ENCODE assay signal across 12 cellular contexts in genomic region chr1:26772687-26773086, GRCh38. TPM values are rescaled to one million over a fixed set of nuclear protein-coding genes. Genes with fewer than 3 reads are reported as not detected.
DNase-seq lines count a peak whose midpoint lies in the region; ATAC-seq and TF ChIP-seq lines count a peak whose summit lies in the region.
"Had no signal": no experiment of that assay in that cellular context is flagged by ENCODE, and none has a peak within 500 bp of the region (broad histone marks: within the 10 kb centered on the region; RNA-seq: fewer than 3 reads in every experiment).

No MANE protein-coding gene starts in this region.

- DNase-seq in GM04504 (ENCODE audit: low read depth) (peak; percentile 98), T-helper 17 cell (no peak), fibroblast of gingiva (ENCODE audit: low read depth) (peak; percentile 84), renal cortical epithelial cell (ENCODE audit: low read depth) (peak; percentile 67), gastrocnemius medialis (no peak), DMS53 treated with DMSO at 0.1 percent for 48 hours (lab: John Stamatoyannopoulos, UW; ENCODE audit: unreplicated experiment) (no peak)
- no peak for DNase-seq in activated effector memory CD4-positive, alpha-beta T cell treated with Interleukin-2 at 50 U/mL for 16 hours
- DNase-seq: head of caudate nucleus, NCI-H2081, occipital lobe, T-cell had no signal

- peak overlapping the region; percentile 70 for H3K27ac Mint-ChIP-seq in T-helper 17 cell

- in situ Hi-C loops in gastrocnemius medialis (cut with MboI; ENCODE audit: low sequenced_read_pairs in 4 of 4) = no loop called here

- no peak for TF ChIP-seq POLR2A in gastrocnemius medialis (IDR thresholded peaks at IDR 0.05)

- H3K4me3 ChIP-seq in gastrocnemius medialis = no peak overlapping the region

- ATAC-seq in T-helper 17 cell (no peak), HG03175 (IDR thresholded peaks at IDR 0.05; ENCODE audit: unreplicated experiment) (no peak), gastrocnemius medialis (no peak)
- ATAC-seq: T-cell had no signal

- H3K9me3 ChIP-seq in T-helper 17 cell (ENCODE audit: control insufficient read depth, low read length, poor library complexity, severe bottlenecking) (no peaks in the 10 kb centered on the region), gastrocnemius medialis (no peaks in the 10 kb centered on the region)

- H3K36me3 Mint-ChIP-seq in T-helper 17 cell (ENCODE audit: low read depth) = peaks cover 8% of the 10 kb centered on the region

- no peak overlapping the region for H3K4me3 Mint-ChIP-seq in T-helper 17 cell
- H3K4me3 Mint-ChIP-seq: T-cell had no signal

- no peaks in the 10 kb centered on the region for H3K27me3 ChIP-seq in gastrocnemius medialis

- H3K36me3 ChIP-seq in gastrocnemius medialis = peaks cover 2 to 85% of the 10 kb centered on the region in 2 donors

- peaks cover 17 to 29% of the 10 kb centered on the region in 2 donors for H3K4me1 ChIP-seq in gastrocnemius medialis

- no peaks in the 10 kb centered on the region for H3K27me3 Mint-ChIP-seq in T-helper 17 cell
- H3K27me3 Mint-ChIP-seq: T-cell had no signal

- intact Hi-C loops in gastrocnemius medialis (cut with DNase I; ENCODE audit: low total_unique reads) = no loop called here

- TF ChIP-seq CTCF in gastrocnemius medialis (IDR thresholded peaks at IDR 0.05 in 4 of 5, conservative IDR thresholded peaks at IDR 0.05 in 1 of 5) = no peak

- peaks cover 8% of the 10 kb centered on the region for H3K4me1 Mint-ChIP-seq in T-helper 17 cell

- H3K27ac ChIP-seq in gastrocnemius medialis = peak overlapping the region in 1 of 4 donors; percentile 51

RNA-seq across cellular contexts. Expression of gene PIGV, which starts 15.1 kb away (rescaled TPM):
- 10 to 100 TPM; 12.0 to 14.3 TPM for total RNA-seq in T-helper 17 cell
- total RNA-seq in renal cortical epithelial cell = 21.4 and 27.9 TPM in 2 replicates
- total RNA-seq in gastrocnemius medialis = 10 to 100 TPM in 1 of 4 donors, 1 to 10 TPM in 3; 2.9 to 16.0 (median 5.8) TPM

RNA-seq across cellular contexts. Expression of gene ZDHHC18, which starts 53.8 kb away (rescaled TPM):
- 10 to 100 TPM; 70.2 to 71.2 TPM for total RNA-seq in T-helper 17 cell
- 8.9 and 10.3 TPM in 2 replicates for total RNA-seq in renal cortical epithelial cell
- 10 to 100 TPM in 3 of 4 donors, 1 to 10 TPM in 1; 8.1 to 16.3 (median 12.5) TPM for total RNA-seq in gastrocnemius medialis

Comparison
In these comparisons a context has a peak if more than half of its experiments do, and no peak if none do; other contexts are left out.
1. DNase-seq: peak in GM04504 (single experiment), fibroblast of gingiva (single experiment) and renal cortical epithelial cell (single experiment); none in T-helper 17 cell (0 of 3), gastrocnemius medialis (0 of 2), DMS53 treated with DMSO at 0.1 percent for 48 hours (single experiment) and activated effector memory CD4-positive, alpha-beta T cell treated with Interleukin-2 at 50 U/mL for 16 hours (single experiment).